13 cellular contexts compared by ENCODE assay signal in genomic region chr13:68748038-68748437, GRCh38.
"Had no signal": no experiment of that assay in that cellular context is flagged by ENCODE, and none has a peak within 500 bp of the region (broad histone marks: within the 10 kb centered on the region; RNA-seq: fewer than 3 reads in every experiment).

No MANE protein-coding gene starts in this region.

- ATAC-seq: activated naive CD8-positive, alpha-beta T cell treated with anti-CD3 and anti-CD28 coated beads, Interleukin-2, amount 50 U/mL, for 24 hours; effector memory CD8-positive, alpha-beta T cell; mucosa of descending colon; naive thymus-derived CD8-positive, alpha-beta T cell; right cardiac atrium had no signal

- H3K9me3 ChIP-seq: mucosa of descending colon had no signal

- DNase-seq: activated CD4-positive, alpha-beta T cell treated with anti-CD3 and anti-CD28 coated beads, Interleukin-2, amount 10 ng/mL, durations not matched to agents 7 days and 5 days; activated CD4-positive, CD25-positive, alpha-beta regulatory T cell; activated CD8-positive, alpha-beta memory T cell treated with anti-CD3 and anti-CD28 coated beads for 24 hours; activated naive CD4-positive, alpha-beta T cell treated with Interleukin-2 at 50 U/mL for 16 hours; activated naive CD8-positive, alpha-beta T cell treated with anti-CD3 and anti-CD28 coated beads, Interleukin-2, amount 50 U/mL, for 24 hours; effector memory CD8-positive, alpha-beta T cell; erythroblast; glutamatergic neuron; mucosa of descending colon; naive thymus-derived CD8-positive, alpha-beta T cell; nucleus accumbens; right cardiac atrium; small intestine had no signal

- H3K4me3 ChIP-seq: mucosa of descending colon had no signal
